Comparison of ENCODE assay signal across 31 cellular contexts in genomic region chr2:177059313-177059712, GRCh38.
"Had no signal": no experiment of that assay in that cellular context is flagged by ENCODE, and none has a peak within 500 bp of the region (broad histone marks: within the 10 kb centered on the region; RNA-seq: fewer than 3 reads in every experiment).

No MANE protein-coding gene starts in this region.

- H3K4me3 ChIP-seq: MG63, Peyer's patch, SJSA1 had no signal

- H3K36me3 Mint-ChIP-seq: activated naive CD8-positive, alpha-beta T cell treated with anti-CD3 and anti-CD28 coated beads for 36 hours had no signal

- H3K4me3 Mint-ChIP-seq: activated CD4-positive, alpha-beta T cell treated with anti-CD3 and anti-CD28 coated beads, Interleukin-2, amount 10 ng/mL, durations not matched to agents 24 days and 14 days; activated CD8-positive, alpha-beta T cell treated with anti-CD3 and anti-CD28 coated beads for 36 hours; activated naive CD8-positive, alpha-beta T cell treated with anti-CD3 and anti-CD28 coated beads for 36 hours; activated T-cell treated with anti-CD3 and anti-CD28 coated beads, Interleukin-2, amount 50 U/mL, for 72 hours; activated T-helper 17 cell treated with anti-CD3 and anti-CD28 coated beads, Interleukin-2, amount 50 U/mL, for 72 hours had no signal

- H3K36me3 ChIP-seq: brain microvascular endothelial cell, MG63, Peyer's patch, SJSA1 had no signal

- H3K27ac Mint-ChIP-seq: activated CD4-positive, alpha-beta T cell treated with anti-CD3 and anti-CD28 coated beads, Interleukin-2, amount 10 ng/mL, durations not matched to agents 24 days and 14 days; activated CD8-positive, alpha-beta T cell treated with anti-CD3 and anti-CD28 coated beads for 36 hours; activated naive CD8-positive, alpha-beta T cell treated with anti-CD3 and anti-CD28 coated beads for 36 hours; activated T-cell treated with anti-CD3 and anti-CD28 coated beads, Interleukin-2, amount 50 U/mL, for 72 hours; activated T-helper 17 cell treated with anti-CD3 and anti-CD28 coated beads, Interleukin-2, amount 50 U/mL, for 72 hours had no signal

- H3K27ac ChIP-seq: brain microvascular endothelial cell, Peyer's patch, SJSA1 had no signal

- H3K4me1 ChIP-seq: Peyer's patch, SJSA1 had no signal

- H3K4me1 Mint-ChIP-seq: activated naive CD8-positive, alpha-beta T cell treated with anti-CD3 and anti-CD28 coated beads for 36 hours; activated T-helper 17 cell treated with anti-CD3 and anti-CD28 coated beads, Interleukin-2, amount 50 U/mL, for 72 hours had no signal

- H3K9me3 Mint-ChIP-seq: activated CD4-positive, alpha-beta T cell treated with anti-CD3 and anti-CD28 coated beads, Interleukin-2, amount 10 ng/mL, durations not matched to agents 24 days and 14 days; activated CD8-positive, alpha-beta T cell treated with anti-CD3 and anti-CD28 coated beads for 36 hours; activated naive CD8-positive, alpha-beta T cell treated with anti-CD3 and anti-CD28 coated beads for 36 hours; activated T-cell treated with anti-CD3 and anti-CD28 coated beads, Interleukin-2, amount 50 U/mL, for 72 hours; activated T-helper 17 cell treated with anti-CD3 and anti-CD28 coated beads, Interleukin-2, amount 50 U/mL, for 72 hours had no signal

- ATAC-seq: activated CD8-positive, alpha-beta T cell treated with anti-CD3 and anti-CD28 coated beads for 36 hours had no signal

- H3K27me3 Mint-ChIP-seq: activated CD8-positive, alpha-beta T cell treated with anti-CD3 and anti-CD28 coated beads for 36 hours; activated naive CD8-positive, alpha-beta T cell treated with anti-CD3 and anti-CD28 coated beads for 36 hours had no signal

- DNase-seq: activated CD4-positive, alpha-beta T cell treated with anti-CD3 and anti-CD28 coated beads, Interleukin-2, amount 10 ng/mL, durations not matched to agents 24 days and 14 days; activated CD4-positive, alpha-beta T cell treated with anti-CD3 and anti-CD28 coated beads, Interleukin-2, amount 50 U/mL, for 4 hours; activated CD8-positive, alpha-beta T cell treated with anti-CD3 and anti-CD28 coated beads for 36 hours; activated effector memory CD4-positive, alpha-beta T cell treated with anti-CD3 and anti-CD28 coated beads, Interleukin-2, amount 50 U/mL, for 16 hours; activated naive CD4-positive, alpha-beta T cell; activated naive CD4-positive, alpha-beta T cell treated with anti-CD3 and anti-CD28 coated beads, Interleukin-2, amount 50 U/mL, for 16 hours; activated naive CD8-positive, alpha-beta T cell treated with anti-CD3 and anti-CD28 coated beads for 36 hours; activated T-cell treated with anti-CD3 and anti-CD28 coated beads, Interleukin-2, amount 50 U/mL, for 1 hour; activated T-cell treated with anti-CD3 and anti-CD28 coated beads, Interleukin-2, amount 50 U/mL, for 72 hours; amniotic stem cell; aorta; brain microvascular endothelial cell; central memory CD4-positive, alpha-beta T cell; Kasumi-1; KG1; MG63; NCI-H1048; NCI-H1105 treated with DMSO at 0.1 percent for 48 hours; NCI-H1436; NCI-H1694; NCI-H2029; NCI-H345; NCI-H524 treated with DMSO at 0.1 percent for 48 hours; NK-92 treated with Interleukin-12 subunit alpha and Interleukin-12 subunit beta, amount 100 ng/mL, for 24 hours; PC-3; Peyer's patch; RPMI8226; SHP77 treated with DMSO at 0.1 percent for 48 hours; T1000 had no signal

- H3K9me3 ChIP-seq: MG63, Peyer's patch, SJSA1 had no signal

- H3K27me3 ChIP-seq: brain microvascular endothelial cell, MG63, Peyer's patch, SJSA1 had no signal
